In the genomic region with DNA sequence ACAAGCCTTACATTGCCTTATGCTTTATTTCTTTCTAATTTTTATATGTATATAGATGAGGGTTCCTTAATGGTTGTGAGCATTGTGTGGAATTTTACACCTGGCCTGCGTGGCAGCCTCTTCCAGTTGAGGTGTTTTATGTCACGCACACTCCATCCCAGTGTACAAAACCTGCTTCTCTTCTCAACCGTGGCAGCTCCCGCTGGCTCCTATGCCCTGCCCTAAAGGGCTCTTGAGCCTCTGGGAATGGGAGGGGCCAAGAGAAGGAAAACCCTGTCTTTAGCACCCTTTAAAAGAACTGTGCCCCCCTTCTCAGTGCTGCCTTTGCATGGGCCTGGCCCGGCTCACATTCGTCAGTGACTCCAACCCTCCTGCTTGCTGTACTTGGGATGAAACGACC, we compare ENCODE assay signal across 1 cellular context.
TF ChIP-seq lines count a peak whose summit lies in the region.

No MANE protein-coding gene starts in this region.

TF ChIP-seq in HepG2, 621 proteins besides CTCF, POLR2A, EP300 and RAD21:
- TF ChIP-seq ELK4 (CRISPR knock-in tag; IDR thresholded peaks at IDR 0.05; ENCODE audit: borderline replicate concordance) = no peak
- TF ChIP-seq ELF3 (CRISPR knock-in tag; IDR thresholded peaks at IDR 0.05) = no peak
- TF ChIP-seq, protein P1, sequence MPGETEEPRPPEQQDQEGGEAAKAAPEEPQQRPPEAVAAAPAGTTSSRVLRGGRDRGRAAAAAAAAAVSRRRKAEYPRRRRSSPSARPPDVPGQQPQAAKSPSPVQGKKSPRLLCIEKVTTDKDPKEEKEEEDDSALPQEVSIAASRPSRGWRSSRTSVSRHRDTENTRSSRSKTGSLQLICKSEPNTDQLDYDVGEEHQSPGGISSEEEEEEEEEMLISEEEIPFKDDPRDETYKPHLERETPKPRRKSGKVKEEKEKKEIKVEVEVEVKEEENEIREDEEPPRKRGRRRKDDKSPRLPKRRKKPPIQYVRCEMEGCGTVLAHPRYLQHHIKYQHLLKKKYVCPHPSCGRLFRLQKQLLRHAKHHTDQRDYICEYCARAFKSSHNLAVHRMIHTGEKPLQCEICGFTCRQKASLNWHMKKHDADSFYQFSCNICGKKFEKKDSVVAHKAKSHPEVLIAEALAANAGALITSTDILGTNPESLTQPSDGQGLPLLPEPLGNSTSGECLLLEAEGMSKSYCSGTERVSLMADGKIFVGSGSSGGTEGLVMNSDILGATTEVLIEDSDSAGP (CRISPR knock-in tag; IDR thresholded peaks at IDR 0.05; ENCODE audit: borderline replicate concordance) = 0 out of 2 replicates have a peak, but pooled peaks have one; percentile 24
- TF ChIP-seq KAT7 (CRISPR knock-in tag; IDR thresholded peaks at IDR 0.05; ENCODE audit: borderline replicate concordance) = no peak
